In genomic region chr14:71163050-71163841, GRCh38 we compare ENCODE assay signal across 27 cellular contexts.
DNase-seq lines count a peak whose midpoint lies in the region; ATAC-seq and TF ChIP-seq lines count a peak whose summit lies in the region.
"Had no signal": no experiment of that assay in that cellular context is flagged by ENCODE, and none has a peak within 500 bp of the region (broad histone marks: within the 10 kb centered on the region; RNA-seq: fewer than 3 reads in every experiment).

No MANE protein-coding gene starts in this region.

- 46% methylated on average over 6 of the region's 6 CpGs for WGBS in liver
- WGBS in sigmoid colon, 2 donors = 75 to 77% methylated on average over 6 of the region's 6 CpGs

- H3K4me3 ChIP-seq in OCI-LY3 (ENCODE audit: low read length) (no peak overlapping the region), liver (ENCODE audit: low read depth in 1 of 3, low read length in 3 of 3) (no peak overlapping the region), mucosa of descending colon (no peak overlapping the region), sigmoid colon (no peak overlapping the region)
- H3K4me3 ChIP-seq: ovary, PC-9, thyroid gland had no signal

- no peaks in the 10 kb centered on the region for H3K36me3 Mint-ChIP-seq in stimulated activated memory B cell treated with anti-CD40 and anti-IgM and Interleukin-4, amounts not matched to agents 10 μg/mL and 1 μg/mL and 100 μg/mL, for 72 hours
- H3K36me3 Mint-ChIP-seq: activated naive CD4-positive, alpha-beta T cell treated with anti-CD3 and anti-CD28 coated beads, Interleukin-2, amount 50 U/mL, for 24 hours; CD8-positive, alpha-beta T cell; naive B cell had no signal

- no peak for TF ChIP-seq POLR2A in sigmoid colon (IDR thresholded peaks at IDR 0.05)

- H3K36me3 ChIP-seq in OCI-LY3 (replicated peaks; ENCODE audit: low read depth, low read length) (no peaks in the 10 kb centered on the region), liver (ENCODE audit: control insufficient read depth in 4 of 4, insufficient read depth in 3 of 4, low read depth in 1 of 4, low read length in 3 of 4) (no peaks in the 10 kb centered on the region), mucosa of descending colon (ENCODE audit: low read depth) (no peaks in the 10 kb centered on the region), sigmoid colon (no peaks in the 10 kb centered on the region)
- H3K36me3 ChIP-seq: ovary, thyroid gland had no signal

- TF ChIP-seq CTCF in OCI-LY3 (IDR thresholded peaks at IDR 0.05; ENCODE audit: low read depth, low read length) (no peak), liver (IDR thresholded peaks at IDR 0.05; ENCODE audit: low read depth, low read length, missing input control) (no peak), mucosa of descending colon (IDR thresholded peaks at IDR 0.05) (no peak), sigmoid colon (IDR thresholded peaks at IDR 0.05) (no peak)

- peaks cover 9% of the 10 kb centered on the region for H3K4me1 ChIP-seq in OCI-LY3 (ENCODE audit: low read length)
- peaks cover 7 to 26% (median 24%) of the 10 kb centered on the region in 4 donors for H3K4me1 ChIP-seq in liver (ENCODE audit: control insufficient read depth in 4 of 4, insufficient read depth in 4 of 4, low read length in 3 of 4)
- peaks cover 10% of the 10 kb centered on the region for H3K4me1 ChIP-seq in mucosa of descending colon (ENCODE audit: low read depth)
- H3K4me1 ChIP-seq in sigmoid colon = no peaks in the 10 kb centered on the region
- H3K4me1 ChIP-seq: thyroid gland had no signal

- H3K4me1 Mint-ChIP-seq in stimulated activated memory B cell treated with anti-CD40 and anti-IgM and Interleukin-4, amounts not matched to agents 10 μg/mL and 1 μg/mL and 100 μg/mL, for 72 hours = peaks cover 10% of the 10 kb centered on the region

- TF ChIP-seq EP300 in sigmoid colon (IDR thresholded peaks at IDR 0.05) = no peak

- intact Hi-C loops in mucosa of descending colon (cut with DNase I, micrococcal nuclease) (no loop called here), sigmoid colon (cut with DNase I) (no loop called here)

- no peaks in the 10 kb centered on the region for H3K79me2 ChIP-seq in OCI-LY3 (ENCODE audit: low read length)

- no peak overlapping the region for H3K27ac Mint-ChIP-seq in stimulated activated memory B cell treated with anti-CD40 and anti-IgM and Interleukin-4, amounts not matched to agents 10 μg/mL and 1 μg/mL and 100 μg/mL, for 72 hours
- H3K27ac Mint-ChIP-seq: activated CD8-positive, alpha-beta memory T cell treated with anti-CD3 and anti-CD28 coated beads, Interleukin-2, amount 10 ng/mL, durations not matched to agents 7 days and 5 days; activated naive CD4-positive, alpha-beta T cell treated with anti-CD3 and anti-CD28 coated beads, Interleukin-2, amount 50 U/mL, for 24 hours; CD8-positive, alpha-beta T cell; stimulated activated naive CD8-positive, alpha-beta T cell treated with anti-CD3 and anti-CD28 coated beads, Interleukin-15, Interleukin-2, amounts not matched to agents 100 ng/mL and 50 ng/mL, for 24 hours had no signal

- H3K9me3 ChIP-seq in OCI-LY3 (ENCODE audit: insufficient read depth, low read length) (no peaks in the 10 kb centered on the region), liver (ENCODE audit: control insufficient read depth in 4 of 4, low read length in 3 of 4) (no peaks in the 10 kb centered on the region), mucosa of descending colon (no peaks in the 10 kb centered on the region), sigmoid colon (no peaks in the 10 kb centered on the region)
- H3K9me3 ChIP-seq: ovary, thyroid gland had no signal

- H3K9ac ChIP-seq in OCI-LY3 (ENCODE audit: low read length) (no peak overlapping the region), liver (ENCODE audit: low read depth in 1 of 2, low read length in 2 of 2) (no peak overlapping the region)

- H3K4me2 ChIP-seq in OCI-LY3 (ENCODE audit: low read length) = peak overlapping the region; percentile 30; the same call in 1 of the 2 replicates
- H3K4me2 ChIP-seq: PC-9 had no signal

- peak; percentile 41 for ATAC-seq in GM18909 (IDR thresholded peaks at IDR 0.05; ENCODE audit: poor library complexity, unreplicated experiment)
- ATAC-seq in stimulated activated memory B cell treated with anti-CD40 and anti-IgM and Interleukin-4, amounts not matched to agents 10 μg/mL and 1 μg/mL and 100 μg/mL, for 72 hours = peak; percentile 43
- no peak for ATAC-seq in mucosa of descending colon
- ATAC-seq: activated CD8-positive, alpha-beta memory T cell treated with anti-CD3 and anti-CD28 coated beads, Interleukin-2, amount 10 ng/mL, durations not matched to agents 7 days and 5 days; CD8-positive, alpha-beta T cell; left cardiac atrium; right cardiac atrium had no signal

- H3K9me3 Mint-ChIP-seq in stimulated activated memory B cell treated with anti-CD40 and anti-IgM and Interleukin-4, amounts not matched to agents 10 μg/mL and 1 μg/mL and 100 μg/mL, for 72 hours = no peaks in the 10 kb centered on the region
- H3K9me3 Mint-ChIP-seq: activated naive CD4-positive, alpha-beta T cell treated with anti-CD3 and anti-CD28 coated beads, Interleukin-2, amount 50 U/mL, for 24 hours; CD8-positive, alpha-beta T cell; stimulated activated naive CD8-positive, alpha-beta T cell treated with anti-CD3 and anti-CD28 coated beads, Interleukin-15, Interleukin-2, amounts not matched to agents 100 ng/mL and 50 ng/mL, for 24 hours had no signal

- no peak for TF ChIP-seq RAD21 in liver (IDR thresholded peaks at IDR 0.05)

- H4K20me1 ChIP-seq in OCI-LY3 (ENCODE audit: insufficient read depth, low read length) = no peaks in the 10 kb centered on the region

- H3K27ac ChIP-seq in OCI-LY3 (ENCODE audit: low read length) (no peak overlapping the region), liver (ENCODE audit: low read depth in 1 of 2, low read length in 2 of 2) (peak overlapping the region; percentile 48 to 56), sigmoid colon (no peak overlapping the region)
- H3K27ac ChIP-seq: ovary, PC-9, thyroid gland had no signal

- H3K4me3 Mint-ChIP-seq in stimulated activated memory B cell treated with anti-CD40 and anti-IgM and Interleukin-4, amounts not matched to agents 10 μg/mL and 1 μg/mL and 100 μg/mL, for 72 hours = no peak overlapping the region
- H3K4me3 Mint-ChIP-seq: activated CD8-positive, alpha-beta memory T cell treated with anti-CD3 and anti-CD28 coated beads, Interleukin-2, amount 10 ng/mL, durations not matched to agents 7 days and 5 days; activated naive CD4-positive, alpha-beta T cell treated with anti-CD3 and anti-CD28 coated beads, Interleukin-2, amount 50 U/mL, for 24 hours; CD8-positive, alpha-beta T cell; naive B cell; stimulated activated naive CD8-positive, alpha-beta T cell treated with anti-CD3 and anti-CD28 coated beads, Interleukin-15, Interleukin-2, amounts not matched to agents 100 ng/mL and 50 ng/mL, for 24 hours had no signal

- no peak for DNase-seq in mucosa of descending colon
- DNase-seq in sigmoid colon = no peak
- DNase-seq in GF-D8 (lab: John Stamatoyannopoulos, UW) = no peak
- DNase-seq: activated CD4-positive, alpha-beta T cell treated with anti-CD3 and anti-CD28 coated beads, Interleukin-2, amount 50 U/mL, for 1 hour; activated CD8-positive, alpha-beta memory T cell treated with anti-CD3 and anti-CD28 coated beads, Interleukin-2, amount 10 ng/mL, durations not matched to agents 7 days and 5 days; aorta; CD8-positive, alpha-beta T cell; DMS153; Kasumi-1; left cardiac atrium; mesendoderm; naive B cell; NCI-H1105; NCI-H2029; NCI-H226; ovary; PC-9; right cardiac atrium; Right ventricle myocardium superior; T-helper 9 cell; thyroid gland had no signal

- no peaks in the 10 kb centered on the region for H3K27me3 Mint-ChIP-seq in stimulated activated memory B cell treated with anti-CD40 and anti-IgM and Interleukin-4, amounts not matched to agents 10 μg/mL and 1 μg/mL and 100 μg/mL, for 72 hours

- H3K27me3 ChIP-seq in OCI-LY3 (ENCODE audit: low read depth, low read length) (no peaks in the 10 kb centered on the region), liver (ENCODE audit: control insufficient read depth in 4 of 4, insufficient read depth in 4 of 4, low read length in 3 of 4) (no peaks in the 10 kb centered on the region), sigmoid colon (no peaks in the 10 kb centered on the region)
- H3K27me3 ChIP-seq: ovary, thyroid gland had no signal

- H2AFZ ChIP-seq in OCI-LY3 (ENCODE audit: low read depth, low read length) = peak overlapping the region; percentile 68
- H2AFZ ChIP-seq: PC-9 had no signal

TF ChIP-seq in liver, 16 proteins besides CTCF, POLR2A, EP300 and RAD21:
- TF ChIP-seq JUND (IDR thresholded peaks at IDR 0.05) = no peak
- TF ChIP-seq SP1 (IDR thresholded peaks at IDR 0.05) = peak; percentile 52
- TF ChIP-seq REST (IDR thresholded peaks at IDR 0.05) = peak; percentile 29

Comparison
In these comparisons a context has a peak if more than half of its experiments do, and no peak if none do; other contexts are left out.
1. H3K27ac ChIP-seq: peak in liver (2 of 2); none in OCI-LY3 (single experiment) and sigmoid colon (0 of 4).